18 cellular contexts compared by ENCODE assay signal in genomic region chrX:37627602-37628001, GRCh38.
"Had no signal": no experiment of that assay in that cellular context is flagged by ENCODE, and none has a peak within 500 bp of the region (broad histone marks: within the 10 kb centered on the region; RNA-seq: fewer than 3 reads in every experiment).

No MANE protein-coding gene starts in this region.

- H3K36me3 ChIP-seq: upper lobe of right lung had no signal

- H3K27ac ChIP-seq: psoas muscle, upper lobe of right lung had no signal

- ATAC-seq: activated CD4-positive, CD25-positive, alpha-beta regulatory T cell treated with anti-CD3 and anti-CD28 coated beads, Interleukin-2, amount 50 U/mL, for 24 hours; activated CD8-positive, alpha-beta memory T cell treated with anti-CD3 and anti-CD28 coated beads, Interleukin-2, amount 10 ng/mL, durations not matched to agents 7 days and 5 days; stimulated activated naive CD8-positive, alpha-beta T cell treated with anti-CD3 and anti-CD28 coated beads, Interleukin-15, Interleukin-2, amounts not matched to agents 100 U/mL and 50 U/mL, for 24 hours; upper lobe of right lung had no signal

- DNase-seq: activated CD4-positive, alpha-beta T cell treated with anti-CD3 and anti-CD28 coated beads, Interleukin-2, amount 50 U/mL, for 4 hours; activated CD8-positive, alpha-beta memory T cell treated with anti-CD3 and anti-CD28 coated beads, Interleukin-2, amount 10 ng/mL, durations not matched to agents 7 days and 5 days; activated gamma-delta T cell treated with Interleukin-2 at 50 U/mL for 16 hours; activated naive CD8-positive, alpha-beta T cell treated with anti-CD3 and anti-CD28 coated beads, Interleukin-2, amount 10 ng/mL, durations not matched to agents 7 days and 5 days; activated T-cell treated with anti-CD3 and anti-CD28 coated beads, Interleukin-2, amount 50 U/mL, for 48 hours; aorta; central memory CD4-positive, alpha-beta T cell; cortex of kidney; effector CD8-positive, alpha-beta T cell; hypothalamus; left cardiac atrium; occipital lobe; psoas muscle; stimulated activated CD4-positive, alpha-beta T cell treated with anti-CD3 and anti-CD28 coated beads, Interleukin-2, amount 100 ng/mL, for 48 hours; stimulated activated naive CD8-positive, alpha-beta T cell treated with anti-CD3 and anti-CD28 coated beads, Interleukin-15, Interleukin-2, amounts not matched to agents 100 U/mL and 50 U/mL, for 24 hours; SW 1271; upper lobe of right lung had no signal

- H3K4me3 ChIP-seq: psoas muscle, upper lobe of right lung had no signal

- H3K27me3 ChIP-seq: upper lobe of right lung had no signal

- H3K4me1 ChIP-seq: psoas muscle, upper lobe of right lung had no signal

- H3K9me3 ChIP-seq: psoas muscle, upper lobe of right lung had no signal
